In the genomic region with DNA sequence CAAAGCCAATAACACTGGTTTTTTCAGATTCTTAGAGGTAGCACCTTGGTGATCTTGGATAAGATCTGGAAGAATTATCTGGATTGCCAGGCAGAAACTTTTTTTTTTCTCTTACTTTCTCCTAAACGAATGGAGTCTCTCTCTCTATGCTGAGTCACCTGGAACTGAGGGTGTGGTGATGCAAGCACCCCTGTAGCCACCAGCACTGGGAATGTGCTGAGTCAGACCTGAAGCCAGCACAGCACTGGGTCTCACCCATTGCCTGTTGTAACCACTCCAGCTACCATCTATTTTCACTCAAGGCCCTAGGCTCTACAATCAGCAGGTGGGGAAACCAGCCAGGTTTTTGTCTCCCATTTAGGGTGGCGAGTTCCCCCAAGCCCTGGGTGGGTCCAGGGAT, we compare ENCODE assay signal across 17 cellular contexts.
DNase-seq lines count a peak whose midpoint lies in the region; ATAC-seq and TF ChIP-seq lines count a peak whose summit lies in the region.
"Had no signal": no experiment of that assay in that cellular context is flagged by ENCODE, and none has a peak within 500 bp of the region (broad histone marks: within the 10 kb centered on the region; RNA-seq: fewer than 3 reads in every experiment).

No MANE protein-coding gene starts in this region.

- CTCF ChIA-PET in T-cell (lab: Charles Lee): no interaction called here

- no peaks in the 10 kb centered on the region for H3F3A ChIP-seq in MM.1S (ENCODE audit: insufficient read depth, low read length)

- POLR2A ChIA-PET in T-cell (lab: Charles Lee): no interaction called here

- no peaks in the 10 kb centered on the region for H3K9me3 ChIP-seq in MM.1S (replicated peaks; ENCODE audit: insufficient read depth, low read length)
- H3K9me3 ChIP-seq: BLaER1 had no signal

- H3K27ac ChIP-seq in MM.1S (ENCODE audit: low read length): no peak overlapping the region
- H3K27ac ChIP-seq: BLaER1, GM23248 had no signal

- H3K27ac Mint-ChIP-seq in activated T-cell treated with anti-CD3 and anti-CD28 coated beads, Interleukin-2, amount 50 U/mL, for 24 hours: no peak overlapping the region
- H3K27ac Mint-ChIP-seq in T-cell: no peak overlapping the region
- H3K27ac Mint-ChIP-seq: natural killer cell treated with Interleukin-12 subunit alpha and Interleukin-12 subunit beta and Interleukin-15 and Interleukin-18, amount 100 ng/mL, for 72 hours had no signal

- H3K9ac ChIP-seq in MM.1S (ENCODE audit: low read length): no peak overlapping the region
- H3K9ac ChIP-seq: BLaER1, GM23248 had no signal

- H3K4me1 Mint-ChIP-seq in activated T-cell treated with anti-CD3 and anti-CD28 coated beads, Interleukin-2, amount 50 U/mL, for 24 hours (ENCODE audit: low read depth): no peaks in the 10 kb centered on the region
- no peaks in the 10 kb centered on the region for H3K4me1 Mint-ChIP-seq in T-cell

- no peaks in the 10 kb centered on the region for H3K4me1 ChIP-seq in MM.1S (ENCODE audit: low read length)
- H3K4me1 ChIP-seq: BLaER1 had no signal

- no peaks in the 10 kb centered on the region for H3K9me2 ChIP-seq in MM.1S (replicated peaks; ENCODE audit: insufficient read depth, low read length)

- H3K79me2 ChIP-seq in MM.1S (ENCODE audit: low read length): no peaks in the 10 kb centered on the region

- H3K4me3 ChIP-seq in MM.1S (ENCODE audit: low read length): no peak overlapping the region
- H3K4me3 ChIP-seq: BLaER1, GM23248 had no signal

- no peaks in the 10 kb centered on the region for H3K27me3 Mint-ChIP-seq in activated T-cell treated with anti-CD3 and anti-CD28 coated beads, Interleukin-2, amount 50 U/mL, for 24 hours
- H3K27me3 Mint-ChIP-seq in T-cell: no peaks in the 10 kb centered on the region
- H3K27me3 Mint-ChIP-seq: natural killer cell treated with Interleukin-12 subunit alpha and Interleukin-12 subunit beta and Interleukin-15 and Interleukin-18, amount 100 ng/mL, for 72 hours had no signal

- ATAC-seq in GM21423 (IDR thresholded peaks at IDR 0.05; ENCODE audit: unreplicated experiment) (no peak), HG03354 (IDR thresholded peaks at IDR 0.05; ENCODE audit: poor library complexity, severe bottlenecking, unreplicated experiment) (no peak), T-cell (replicated peaks in 1 of 4) (no peak)
- ATAC-seq: natural killer cell treated with Interleukin-12 subunit alpha and Interleukin-12 subunit beta and Interleukin-15 and Interleukin-18, amount 100 ng/mL, for 72 hours; sciatic nerve had no signal

- H3K36me3 Mint-ChIP-seq in activated T-cell treated with anti-CD3 and anti-CD28 coated beads, Interleukin-2, amount 50 U/mL, for 24 hours (ENCODE audit: low read depth): no peaks in the 10 kb centered on the region
- H3K36me3 Mint-ChIP-seq in T-cell: no peaks in the 10 kb centered on the region

- no peak overlapping the region for H3K4me3 Mint-ChIP-seq in activated T-cell treated with anti-CD3 and anti-CD28 coated beads, Interleukin-2, amount 50 U/mL, for 24 hours
- H3K4me3 Mint-ChIP-seq in T-cell: no peak overlapping the region
- H3K4me3 Mint-ChIP-seq: natural killer cell treated with Interleukin-12 subunit alpha and Interleukin-12 subunit beta and Interleukin-15 and Interleukin-18, amount 100 ng/mL, for 72 hours had no signal

- no peak overlapping the region for H2AFZ ChIP-seq in MM.1S (ENCODE audit: low read length)
- H2AFZ ChIP-seq: GM23248 had no signal

- no peak for TF ChIP-seq CTCF in MM.1S (IDR thresholded peaks at IDR 0.05; ENCODE audit: low read length)

- H3K36me3 ChIP-seq in MM.1S (replicated peaks; ENCODE audit: insufficient read depth, low read length): no peaks in the 10 kb centered on the region
- H3K36me3 ChIP-seq: BLaER1 had no signal

- H4K20me1 ChIP-seq in MM.1S (ENCODE audit: insufficient read depth, low read length): no peaks in the 10 kb centered on the region
- H4K20me1 ChIP-seq: BLaER1 had no signal

- H3K27me3 ChIP-seq in MM.1S (replicated peaks; ENCODE audit: insufficient read depth, low read length): no peaks in the 10 kb centered on the region
- H3K27me3 ChIP-seq: BLaER1 had no signal

- DNase-seq in ELR (ENCODE audit: low read depth): peak; percentile 78
- peak; percentile 43 for DNase-seq in MM.1S
- DNase-seq in astrocyte of the hippocampus (ENCODE audit: low read depth, low spot score): peak; percentile 29
- DNase-seq in islet precursor cell: peak; percentile 87
- no peak for DNase-seq in activated T-cell treated with anti-CD3 and anti-CD28 coated beads, Interleukin-2, amount 50 U/mL, for 24 hours
- no peak for DNase-seq in T-cell
- DNase-seq: activated CD4-positive, alpha-beta T cell treated with anti-CD3 and anti-CD28 coated beads for 4 hours; activated T-cell treated with anti-CD3 and anti-CD28 coated beads, Interleukin-2, amount 50 U/mL, for 48 hours; EL; GM23248; NCI-H1694; NCI-H82 had no signal

- H3K9me3 Mint-ChIP-seq in activated T-cell treated with anti-CD3 and anti-CD28 coated beads, Interleukin-2, amount 50 U/mL, for 24 hours: peaks cover 11% of the 10 kb centered on the region
- peaks cover 0 to 14% (median 2%) of the 10 kb centered on the region in 3 donors for H3K9me3 Mint-ChIP-seq in T-cell

- no peak overlapping the region for H3K4me2 ChIP-seq in MM.1S (ENCODE audit: low read depth, low read length)
- H3K4me2 ChIP-seq: BLaER1 had no signal

Comparison
In these comparisons a context has a peak if more than half of its experiments do, and no peak if none do; other contexts are left out.
1. DNase-seq: peak in ELR (single experiment), MM.1S (single experiment), astrocyte of the hippocampus (single experiment) and islet precursor cell (single experiment); none in activated T-cell treated with anti-CD3 and anti-CD28 coated beads, Interleukin-2, amount 50 U/mL, for 24 hours (single experiment) and T-cell (0 of 34).